In the genomic region with DNA sequence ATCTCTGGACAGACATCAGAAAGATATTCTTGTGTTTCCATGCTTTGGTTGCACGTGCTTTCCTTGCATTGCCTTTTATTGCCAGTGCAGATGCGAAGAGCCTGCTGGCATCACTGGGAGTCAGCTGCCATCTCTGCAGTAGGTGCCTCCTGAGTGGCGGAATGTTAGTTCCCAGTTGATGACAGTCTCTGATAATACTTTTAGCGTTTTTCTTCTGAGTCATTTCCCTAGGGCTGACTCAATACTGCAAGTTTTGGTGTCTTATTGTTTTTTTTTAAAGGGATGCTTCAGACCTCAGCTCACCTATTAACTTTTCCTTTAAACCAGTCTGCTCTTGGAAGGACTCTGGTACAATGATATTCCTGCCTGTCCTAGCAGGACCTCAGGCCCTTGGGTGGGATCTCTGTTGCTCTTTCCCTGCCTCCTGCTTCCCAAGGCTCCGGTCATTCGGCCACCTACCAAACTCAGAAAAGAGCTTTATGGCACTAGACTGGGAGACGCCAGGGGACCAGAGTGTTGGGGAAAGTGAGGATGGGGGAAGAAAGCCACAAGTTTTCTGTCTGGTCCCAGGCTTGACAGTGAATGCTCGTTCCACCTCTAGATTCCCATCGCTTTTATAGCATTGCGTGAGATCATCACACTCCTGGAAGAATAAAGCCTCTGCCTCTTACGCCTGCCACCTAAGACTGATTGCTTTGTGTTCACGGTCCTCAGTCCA, we compare ENCODE assay signal across 1 cellular context.
A peak's percentile ranks its signal among the peaks of the same experiment; 100 is the strongest.
TF ChIP-seq lines count a peak whose summit lies in the region.

No MANE protein-coding gene starts in this region.

TF ChIP-seq in A549, 52 proteins besides CTCF, POLR2A, EP300 and RAD21 (continued from another document):
- TF ChIP-seq, protein P1, sequence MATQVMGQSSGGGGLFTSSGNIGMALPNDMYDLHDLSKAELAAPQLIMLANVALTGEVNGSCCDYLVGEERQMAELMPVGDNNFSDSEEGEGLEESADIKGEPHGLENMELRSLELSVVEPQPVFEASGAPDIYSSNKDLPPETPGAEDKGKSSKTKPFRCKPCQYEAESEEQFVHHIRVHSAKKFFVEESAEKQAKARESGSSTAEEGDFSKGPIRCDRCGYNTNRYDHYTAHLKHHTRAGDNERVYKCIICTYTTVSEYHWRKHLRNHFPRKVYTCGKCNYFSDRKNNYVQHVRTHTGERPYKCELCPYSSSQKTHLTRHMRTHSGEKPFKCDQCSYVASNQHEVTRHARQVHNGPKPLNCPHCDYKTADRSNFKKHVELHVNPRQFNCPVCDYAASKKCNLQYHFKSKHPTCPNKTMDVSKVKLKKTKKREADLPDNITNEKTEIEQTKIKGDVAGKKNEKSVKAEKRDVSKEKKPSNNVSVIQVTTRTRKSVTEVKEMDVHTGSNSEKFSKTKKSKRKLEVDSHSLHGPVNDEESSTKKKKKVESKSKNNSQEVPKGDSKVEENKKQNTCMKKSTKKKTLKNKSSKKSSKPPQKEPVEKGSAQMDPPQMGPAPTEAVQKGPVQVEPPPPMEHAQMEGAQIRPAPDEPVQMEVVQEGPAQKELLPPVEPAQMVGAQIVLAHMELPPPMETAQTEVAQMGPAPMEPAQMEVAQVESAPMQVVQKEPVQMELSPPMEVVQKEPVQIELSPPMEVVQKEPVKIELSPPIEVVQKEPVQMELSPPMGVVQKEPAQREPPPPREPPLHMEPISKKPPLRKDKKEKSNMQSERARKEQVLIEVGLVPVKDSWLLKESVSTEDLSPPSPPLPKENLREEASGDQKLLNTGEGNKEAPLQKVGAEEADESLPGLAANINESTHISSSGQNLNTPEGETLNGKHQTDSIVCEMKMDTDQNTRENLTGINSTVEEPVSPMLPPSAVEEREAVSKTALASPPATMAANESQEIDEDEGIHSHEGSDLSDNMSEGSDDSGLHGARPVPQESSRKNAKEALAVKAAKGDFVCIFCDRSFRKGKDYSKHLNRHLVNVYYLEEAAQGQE (IDR thresholded peaks at IDR 0.05): no peak
- TF ChIP-seq FOSL2 (IDR thresholded peaks at IDR 0.05) (0 out of 2 replicates have a peak, but pooled peaks have one; percentile 14), FOSL2 (CRISPR knock-in tag; IDR thresholded peaks at IDR 0.05) (peak; percentile 67), HOXA7 (CRISPR knock-in tag; IDR thresholded peaks at IDR 0.05) (no peak), ZNF302 (CRISPR knock-in tag; IDR thresholded peaks at IDR 0.05) (no peak), RNF2 (IDR thresholded peaks at IDR 0.05; ENCODE audit: borderline replicate concordance, low read depth) (no peak), NPAS2 (CRISPR knock-in tag; IDR thresholded peaks at IDR 0.05; ENCODE audit: borderline replicate concordance) (no peak), BHLHE40 (IDR thresholded peaks at IDR 0.05; ENCODE audit: low read depth, low read length) (no peak), JUNB (IDR thresholded peaks at IDR 0.05) (peak; percentile 66), ZSCAN20 (CRISPR knock-in tag; IDR thresholded peaks at IDR 0.05) (no peak), TFCP2L1 (CRISPR knock-in tag; IDR thresholded peaks at IDR 0.05) (no peak), HOXB13 (CRISPR knock-in tag; IDR thresholded peaks at IDR 0.05; ENCODE audit: low read depth) (no peak), PHF8 (IDR thresholded peaks at IDR 0.05; ENCODE audit: borderline replicate concordance, low read depth) (no peak), NFE2L2 (conservative IDR thresholded peaks at IDR 0.05; ENCODE audit: low read length) (no peak), JUN (IDR thresholded peaks at IDR 0.05) (no peak; a peak in 1 of 5 replicates), GATA3 (IDR thresholded peaks at IDR 0.05; ENCODE audit: borderline replicate concordance) (peak; percentile 85; the same call in 1 of the 2 replicates), EHF (CRISPR knock-in tag; IDR thresholded peaks at IDR 0.05) (no peak), POLR2AphosphoS2 (conservative IDR thresholded peaks at IDR 0.05; ENCODE audit: low read length) (no peak)
- TF ChIP-seq, protein P2, sequence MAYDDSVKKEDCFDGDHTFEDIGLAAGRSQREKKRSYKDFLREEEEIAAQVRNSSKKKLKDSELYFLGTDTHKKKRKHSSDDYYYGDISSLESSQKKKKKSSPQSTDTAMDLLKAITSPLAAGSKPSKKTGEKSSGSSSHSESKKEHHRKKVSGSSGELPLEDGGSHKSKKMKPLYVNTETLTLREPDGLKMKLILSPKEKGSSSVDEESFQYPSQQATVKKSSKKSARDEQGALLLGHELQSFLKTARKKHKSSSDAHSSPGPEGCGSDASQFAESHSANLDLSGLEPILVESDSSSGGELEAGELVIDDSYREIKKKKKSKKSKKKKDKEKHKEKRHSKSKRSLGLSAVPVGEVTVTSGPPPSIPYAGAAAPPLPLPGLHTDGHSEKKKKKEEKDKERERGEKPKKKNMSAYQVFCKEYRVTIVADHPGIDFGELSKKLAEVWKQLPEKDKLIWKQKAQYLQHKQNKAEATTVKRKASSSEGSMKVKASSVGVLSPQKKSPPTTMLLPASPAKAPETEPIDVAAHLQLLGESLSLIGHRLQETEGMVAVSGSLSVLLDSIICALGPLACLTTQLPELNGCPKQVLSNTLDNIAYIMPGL (CRISPR knock-in tag; IDR thresholded peaks at IDR 0.05; ENCODE audit: borderline replicate concordance): no peak
- TF ChIP-seq, protein P3, sequence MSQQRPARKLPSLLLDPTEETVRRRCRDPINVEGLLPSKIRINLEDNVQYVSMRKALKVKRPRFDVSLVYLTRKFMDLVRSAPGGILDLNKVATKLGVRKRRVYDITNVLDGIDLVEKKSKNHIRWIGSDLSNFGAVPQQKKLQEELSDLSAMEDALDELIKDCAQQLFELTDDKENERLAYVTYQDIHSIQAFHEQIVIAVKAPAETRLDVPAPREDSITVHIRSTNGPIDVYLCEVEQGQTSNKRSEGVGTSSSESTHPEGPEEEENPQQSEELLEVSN (IDR thresholded peaks at IDR 0.05; ENCODE audit: borderline replicate concordance, low read depth): peak; percentile 54; the same call in 1 of the 2 replicates
- TF ChIP-seq, protein P4, sequence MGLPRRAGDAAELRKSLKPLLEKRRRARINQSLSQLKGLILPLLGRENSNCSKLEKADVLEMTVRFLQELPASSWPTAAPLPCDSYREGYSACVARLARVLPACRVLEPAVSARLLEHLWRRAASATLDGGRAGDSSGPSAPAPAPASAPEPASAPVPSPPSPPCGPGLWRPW (IDR thresholded peaks at IDR 0.05): no peak
- TF ChIP-seq, protein P5, sequence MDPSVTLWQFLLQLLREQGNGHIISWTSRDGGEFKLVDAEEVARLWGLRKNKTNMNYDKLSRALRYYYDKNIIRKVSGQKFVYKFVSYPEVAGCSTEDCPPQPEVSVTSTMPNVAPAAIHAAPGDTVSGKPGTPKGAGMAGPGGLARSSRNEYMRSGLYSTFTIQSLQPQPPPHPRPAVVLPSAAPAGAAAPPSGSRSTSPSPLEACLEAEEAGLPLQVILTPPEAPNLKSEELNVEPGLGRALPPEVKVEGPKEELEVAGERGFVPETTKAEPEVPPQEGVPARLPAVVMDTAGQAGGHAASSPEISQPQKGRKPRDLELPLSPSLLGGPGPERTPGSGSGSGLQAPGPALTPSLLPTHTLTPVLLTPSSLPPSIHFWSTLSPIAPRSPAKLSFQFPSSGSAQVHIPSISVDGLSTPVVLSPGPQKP (IDR thresholded peaks at IDR 0.05; ENCODE audit: low read depth, low read length): no peak
- TF ChIP-seq, protein P6, sequence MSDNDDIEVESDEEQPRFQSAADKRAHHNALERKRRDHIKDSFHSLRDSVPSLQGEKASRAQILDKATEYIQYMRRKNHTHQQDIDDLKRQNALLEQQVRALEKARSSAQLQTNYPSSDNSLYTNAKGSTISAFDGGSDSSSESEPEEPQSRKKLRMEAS (IDR thresholded peaks at IDR 0.05): peak; percentile 82
